Comparison of ENCODE assay signal across 8 cellular contexts in genomic region chr17:20646661-20647060, GRCh38.
DNase-seq lines count a peak whose midpoint lies in the region; ATAC-seq, FAIRE-seq and TF ChIP-seq lines count a peak whose summit lies in the region.
"Not testable (repeated sequence)": the region's sequence is repeated elsewhere in the genome, so short reads cannot be mapped to it uniquely, and the experiment has no call there.

No MANE protein-coding gene starts in this region.

- TF ChIP-seq POLR2A in HepG2 (IDR thresholded peaks at IDR 0.05; ENCODE audit: insufficient read depth in 1 of 2, low read depth in 2 of 2, low read length in 2 of 2) = not testable (repeated sequence)

- ATAC-seq in HepG2 = peak; percentile 84

- H3K79me2 ChIP-seq in HepG2 (ENCODE audit: insufficient read depth, low read length) = not testable (repeated sequence)

- POLR2A ChIA-PET in Caco-2 (lab: Charles Lee); HEK293 (lab: Yijun Ruan, JAX); HepG2 (lab: Yijun Ruan, JAX): not testable (repeated sequence)

- not testable (repeated sequence) for H3K4me1 ChIP-seq in Caco-2; HEK293 (ENCODE audit: control insufficient read depth, insufficient read depth, low read length); HepG2 (ENCODE audit: insufficient read depth, low read length)

- H3K4me3 Mint-ChIP-seq in Caco-2 (ENCODE audit: unreplicated experiment) = not testable (repeated sequence)

- H3K9me3 Mint-ChIP-seq in Caco-2 (ENCODE audit: unreplicated experiment) = not testable (repeated sequence)

- not testable (repeated sequence) for H4K20me1 ChIP-seq in HepG2 (ENCODE audit: insufficient read depth, low read length)

- not testable (repeated sequence) for BruUV-seq in Caco-2 (replicated peaks; lab: Mats Ljungman, UMichigan); HepG2 (replicated peaks; lab: Mats Ljungman, UMichigan)

- H2AFZ ChIP-seq in HepG2 (ENCODE audit: low read length) = not testable (repeated sequence)

- not testable (repeated sequence) for H3K27me3 ChIP-seq in Caco-2 (replicated peaks; ENCODE audit: control insufficient read depth, insufficient read depth, low read length); HepG2 (ENCODE audit: control insufficient read depth in 1 of 2, insufficient read depth in 2 of 2, low read length in 2 of 2)

- not testable (repeated sequence) for TF ChIP-seq RAD21 in HepG2 (CRISPR knock-in tag; IDR thresholded peaks at IDR 0.05)

- not testable (repeated sequence) for H3K4me1 Mint-ChIP-seq in Caco-2 (ENCODE audit: low read depth, unreplicated experiment)

- not testable (repeated sequence) for H3K27ac Mint-ChIP-seq in Caco-2 (ENCODE audit: unreplicated experiment)

- H3K4me3 ChIP-seq in Caco-2 (ENCODE audit: low read depth, low read length); HEK293 (ENCODE audit: low read depth, low read length); fibroblast of pulmonary artery (replicated peaks; ENCODE audit: low read depth, low read length); HepG2 (replicated peaks in 1 of 3; ENCODE audit: insufficient read depth in 1 of 3, low read depth in 2 of 3, low read length in 3 of 3): not testable (repeated sequence)

- H3K4me2 ChIP-seq in HepG2 (ENCODE audit: low read depth, low read length) = not testable (repeated sequence)

- TF ChIP-seq EP300 in HepG2 (IDR thresholded peaks at IDR 0.05; ENCODE audit: low read depth in 2 of 2, low read length in 2 of 2); HepG2 (CRISPR knock-in tag; IDR thresholded peaks at IDR 0.05; ENCODE audit: borderline replicate concordance): not testable (repeated sequence)

- in situ Hi-C loops in HepG2 (cut with HindIII; ENCODE audit: extremely low pct_ligation_motif_present, low pct_unique_long_range_greater_than_20kb) = not testable (repeated sequence)

- 20% methylated on average over 7 of the region's 9 CpGs for WGBS in HepG2 (ENCODE audit: low lambda C conversion rate)

- intact Hi-C loops in Caco-2 (cut with micrococcal nuclease; ENCODE audit: unreplicated experiment); HepG2 (cut with micrococcal nuclease; ENCODE audit: unreplicated experiment): not testable (repeated sequence)

- not testable (repeated sequence) for H3K9me3 ChIP-seq in Caco-2; HEK293 (ENCODE audit: control insufficient read depth, insufficient read depth, low read depth, low read length); HepG2 (ENCODE audit: low read length)

- CTCF ChIA-PET in Caco-2 (lab: Charles Lee) (interaction anchor here (1.0 kb wide), 1 partner anchor 155 kb away, joined by 3 read pairs; no protein-coding TSS in a partner anchor), HEK293 (lab: Yijun Ruan, JAX) (interaction anchor here (0.8 to 1.3 kb wide), 2 partner anchors 9 to 155 kb away, joined by 3 to 5 read pairs; no protein-coding TSS in a partner anchor)
- CTCF ChIA-PET in HepG2 (lab: Yijun Ruan, JAX; ENCODE audit: low intra/inter-chr PET ratio, low total read pairs) = not testable (repeated sequence)

- H3K36me3 ChIP-seq in Caco-2 (ENCODE audit: control insufficient read depth, insufficient read depth, low read length); HEK293 (ENCODE audit: control insufficient read depth in 2 of 2, insufficient read depth in 1 of 2, low read length in 2 of 2); HepG2 (replicated peaks in 1 of 2; ENCODE audit: control insufficient read depth in 1 of 2, insufficient read depth in 2 of 2, low read length in 2 of 2): not testable (repeated sequence)

- DNase-seq in Caco-2 (peak; percentile 51 to 67), NCI-H2196 (lab: John Stamatoyannopoulos, UW; ENCODE audit: unreplicated experiment) (peak; percentile 25), SKM-1 treated with dmso at 0.1 percent for 144 hours (lab: John Stamatoyannopoulos, UW; ENCODE audit: unreplicated experiment) (peak; percentile 7), amniotic epithelial cell (ENCODE audit: low read depth) (peak; percentile 24), fibroblast of pulmonary artery (ENCODE audit: low read depth) (peak; percentile 11)
- DNase-seq in HepG2 (ENCODE audit: low spot score) = not testable (repeated sequence)
- DNase-seq in stimulated activated CD4-positive, alpha-beta T cell treated with anti-CD3 and anti-CD28 coated beads, Interleukin-4, amount 100 ng/mL, for 1 hour = peak; percentile 4

- peak; percentile 64 to 67 for TF ChIP-seq CTCF in Caco-2 (IDR thresholded peaks at IDR 0.05; ENCODE audit: insufficient read depth in 1 of 2, low read depth in 1 of 2, low read length in 1 of 2, severe bottlenecking in 1 of 2, unreplicated experiment in 1 of 2)
- TF ChIP-seq CTCF in HEK293 (tag by site-specific recombination; IDR thresholded peaks at IDR 0.05) = peak; percentile 55; the same call in 1 of the 2 replicates
- peak; percentile 38 for TF ChIP-seq CTCF in fibroblast of pulmonary artery (IDR thresholded peaks at IDR 0.05; ENCODE audit: low read length, missing control alignments)
- peak; percentile 43 for TF ChIP-seq CTCF in HepG2 (CRISPR knock-in tag; IDR thresholded peaks at IDR 0.05)

- peak; percentile 78 for FAIRE-seq in HepG2 (lab: Jason Lieb, UNC)

- not testable (repeated sequence) for H3K27me3 Mint-ChIP-seq in Caco-2 (ENCODE audit: insufficient read depth, unreplicated experiment)

- H3K9ac ChIP-seq in HepG2 (ENCODE audit: insufficient read depth, low read depth, low read length) = not testable (repeated sequence)

- not testable (repeated sequence) for H3K27ac ChIP-seq in HEK293 (ENCODE audit: extremely low read depth, low read depth, low read length); HepG2 (ENCODE audit: extremely low read length, insufficient read depth, low read length)

- H3K36me3 Mint-ChIP-seq in Caco-2 (ENCODE audit: insufficient read depth, unreplicated experiment) = not testable (repeated sequence)

TF ChIP-seq in HEK293, 187 proteins besides CTCF, POLR2A, EP300 and RAD21:
- peak; percentile 95 for TF ChIP-seq ZNF660 (tag by site-specific recombination; IDR thresholded peaks at IDR 0.05)
